10 cellular contexts compared by ENCODE assay signal in genomic region chr12:46224401-46224800, GRCh38. TPM values are rescaled to one million over a fixed set of nuclear protein-coding genes. Genes with fewer than 3 reads are reported as not detected.
A peak's percentile ranks its signal among the peaks of the same experiment; 100 is the strongest.
DNase-seq lines count a peak whose midpoint lies in the region; ATAC-seq and TF ChIP-seq lines count a peak whose summit lies in the region.
"Had no signal": no experiment of that assay in that cellular context is flagged by ENCODE, and none has a peak within 500 bp of the region (broad histone marks: within the 10 kb centered on the region; RNA-seq: fewer than 3 reads in every experiment).

No MANE protein-coding gene starts in this region.

- H3K27me3 Mint-ChIP-seq in CD8-positive, alpha-beta T cell (ENCODE audit: low read depth), result no peaks in the 10 kb centered on the region
- H3K27me3 Mint-ChIP-seq in activated CD4-positive, alpha-beta memory T cell treated with anti-CD3 and anti-CD28 coated beads for 36 hours, result no peaks in the 10 kb centered on the region

- H3K4me1 ChIP-seq in CD8-positive, alpha-beta T cell (ENCODE audit: insufficient read depth, low read length), result peaks cover 69% of the 10 kb centered on the region

- no peak for TF ChIP-seq CTCF in CD8-positive, alpha-beta T cell (IDR thresholded peaks at IDR 0.05)

- H3K9me3 ChIP-seq in CD8-positive, alpha-beta T cell (ENCODE audit: low read length), result no peaks in the 10 kb centered on the region

- H3K27ac ChIP-seq in CD8-positive, alpha-beta T cell (ENCODE audit: low read depth, low read length), result no peak overlapping the region

- H3K4me1 Mint-ChIP-seq in CD8-positive, alpha-beta T cell (ENCODE audit: low read depth), result peaks cover 93% of the 10 kb centered on the region
- H3K4me1 Mint-ChIP-seq in activated CD4-positive, alpha-beta memory T cell treated with anti-CD3 and anti-CD28 coated beads for 36 hours (ENCODE audit: low read depth), result peaks cover 74% of the 10 kb centered on the region

- H3K36me3 ChIP-seq in CD8-positive, alpha-beta T cell (ENCODE audit: insufficient read depth, low read length), result peaks cover 18% of the 10 kb centered on the region

- no peak overlapping the region for H3K4me3 Mint-ChIP-seq in CD8-positive, alpha-beta T cell
- H3K4me3 Mint-ChIP-seq in activated CD4-positive, alpha-beta memory T cell treated with anti-CD3 and anti-CD28 coated beads for 36 hours, result no peak overlapping the region

- H3K4me3 ChIP-seq in CD8-positive, alpha-beta T cell (ENCODE audit: low read depth, low read length), result no peak overlapping the region

- intact Hi-C loops in CD8-positive, alpha-beta T cell (cut with DNase I, micrococcal nuclease), result loop anchor here in 1 of 2 experiments (2.0 kb wide), 2 partner anchors 14 to 16 kb away; no protein-coding TSS in a partner anchor
- intact Hi-C loops in activated CD4-positive, alpha-beta memory T cell treated with anti-CD3 and anti-CD28 coated beads for 36 hours (cut with micrococcal nuclease), result no loop called here
- intact Hi-C loops in sciatic nerve (cut with DNase I), result no loop called here

- peaks cover 93% of the 10 kb centered on the region for H3K36me3 Mint-ChIP-seq in CD8-positive, alpha-beta T cell
- peaks cover 70% of the 10 kb centered on the region for H3K36me3 Mint-ChIP-seq in activated CD4-positive, alpha-beta memory T cell treated with anti-CD3 and anti-CD28 coated beads for 36 hours

- POLR2A ChIA-PET in CD8-positive, alpha-beta T cell (lab: Charles Lee), result interaction anchor here (1.0 to 2.7 kb wide), 4 partner anchors 9 to 44 kb away, joined by 3 to 16 read pairs (median 8); partner anchors contain the start of gene SLC38A1
- POLR2A ChIA-PET in activated CD4-positive, alpha-beta memory T cell treated with anti-CD3 and anti-CD28 coated beads for 36 hours (lab: Charles Lee), result interaction anchor here (0.6 to 1.2 kb wide), 4 partner anchors 10 to 45 kb away, joined by 3 read pairs; no protein-coding TSS in a partner anchor

- CTCF ChIA-PET in CD8-positive, alpha-beta T cell (lab: Charles Lee), result interaction anchor here (0.8 to 0.9 kb wide), 3 partner anchors 9 to 45 kb away, joined by 3 read pairs; partner anchors contain the start of gene SLC38A1
- CTCF ChIA-PET in activated CD4-positive, alpha-beta memory T cell treated with anti-CD3 and anti-CD28 coated beads for 36 hours (lab: Charles Lee), result interaction anchor here (1.2 kb wide), 1 partner anchor 9 kb away, joined by 4 read pairs; no protein-coding TSS in a partner anchor

- DNase-seq in CD8-positive, alpha-beta T cell, result no peak
- no peak for DNase-seq in activated CD4-positive, alpha-beta memory T cell treated with anti-CD3 and anti-CD28 coated beads for 36 hours
- DNase-seq in globus pallidus (ENCODE audit: low spot score), result peak; percentile 61
- DNase-seq in sciatic nerve (ENCODE audit: low spot score), result peak; percentile 67
- no peak for DNase-seq in AML-193 (lab: John Stamatoyannopoulos, UW)
- DNase-seq in NCI-H1694 (lab: John Stamatoyannopoulos, UW), result no peak
- DNase-seq: activated naive CD4-positive, alpha-beta T cell; NCI-H1092 had no signal

- H3K27ac Mint-ChIP-seq in CD8-positive, alpha-beta T cell, result peak overlapping the region; percentile 87
- peak overlapping the region; percentile 76 for H3K27ac Mint-ChIP-seq in activated CD4-positive, alpha-beta memory T cell treated with anti-CD3 and anti-CD28 coated beads for 36 hours

- no peak for ATAC-seq in CD8-positive, alpha-beta T cell
- peak; percentile 98 for ATAC-seq in sciatic nerve
- no peak for ATAC-seq in HG02610 (IDR thresholded peaks at IDR 0.05; ENCODE audit: unreplicated experiment)
- ATAC-seq in GM19023 (IDR thresholded peaks at IDR 0.05; ENCODE audit: unreplicated experiment), result no peak

- no peaks in the 10 kb centered on the region for H3K9me3 Mint-ChIP-seq in CD8-positive, alpha-beta T cell
- H3K9me3 Mint-ChIP-seq in activated CD4-positive, alpha-beta memory T cell treated with anti-CD3 and anti-CD28 coated beads for 36 hours, result no peaks in the 10 kb centered on the region

- no peaks in the 10 kb centered on the region for H3K27me3 ChIP-seq in CD8-positive, alpha-beta T cell (ENCODE audit: insufficient read depth, low read length)

RNA-seq across cellular contexts. Expression of gene SLC38A1, which starts 44.4 kb away (rescaled TPM):
- total RNA-seq in CD8-positive, alpha-beta T cell, result 100 to 1,000 TPM; 440 to 464 TPM
- total RNA-seq in activated CD4-positive, alpha-beta memory T cell treated with anti-CD3 and anti-CD28 coated beads for 36 hours, result 100 to 1,000 TPM; 142 TPM
- total RNA-seq in sciatic nerve, result 12.7 TPM

Comparison
In these comparisons a context has a peak if more than half of its experiments do, and no peak if none do; other contexts are left out.
1. DNase-seq: peak in globus pallidus (single experiment) and sciatic nerve (single experiment); none in CD8-positive, alpha-beta T cell (0 of 7), activated CD4-positive, alpha-beta memory T cell treated with anti-CD3 and anti-CD28 coated beads for 36 hours (single experiment), AML-193 (0 of 2) and NCI-H1694 (single experiment).
2. RNA of gene SLC38A1, which starts 44.4 kb away (total RNA-seq): 440 to 464 TPM in CD8-positive, alpha-beta T cell and 142 TPM in activated CD4-positive, alpha-beta memory T cell treated with anti-CD3 and anti-CD28 coated beads for 36 hours; 12.7 TPM in sciatic nerve (single experiment); every median in the first group is over 10 times any median in the second.